In the genomic region with DNA sequence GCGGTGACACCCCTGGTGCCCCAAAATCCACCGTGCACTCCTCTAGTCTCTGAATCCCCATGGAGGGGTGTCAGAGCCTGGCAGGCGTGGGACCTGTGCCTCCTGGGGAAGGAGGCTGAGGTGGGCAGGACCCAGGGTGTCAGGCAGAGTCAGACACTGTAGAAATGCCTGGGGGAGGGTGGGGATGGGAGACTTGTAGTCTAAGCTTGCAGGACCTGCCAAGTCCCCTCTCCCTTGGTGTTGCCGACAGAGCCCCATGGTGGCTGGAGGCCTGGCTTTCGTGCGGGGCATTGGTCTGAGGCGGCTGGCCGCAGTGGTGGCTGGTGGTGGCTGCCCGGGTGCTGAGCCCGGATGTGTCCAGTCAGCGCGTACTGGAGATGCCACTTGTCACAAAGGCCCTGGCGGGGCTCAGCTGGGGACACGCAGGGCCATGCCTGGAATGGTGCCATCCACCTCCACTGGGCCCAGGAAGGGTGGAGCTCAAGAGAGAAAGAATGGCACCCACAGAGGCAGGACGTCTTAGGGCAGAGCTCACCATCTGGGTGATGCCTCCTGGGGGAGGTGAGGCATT, we compare ENCODE assay signal across 14 cellular contexts.
DNase-seq lines count a peak whose midpoint lies in the region; ATAC-seq, FAIRE-seq and TF ChIP-seq lines count a peak whose summit lies in the region.
"Had no signal": no experiment of that assay in that cellular context is flagged by ENCODE, and none has a peak within 500 bp of the region (broad histone marks: within the 10 kb centered on the region; RNA-seq: fewer than 3 reads in every experiment).

No MANE protein-coding gene starts in this region.

- no peak overlapping the region for H3K27ac Mint-ChIP-seq in activated T-cell treated with anti-CD3 and anti-CD28 coated beads, Interleukin-2, amount 50 U/mL, for 24 hours
- H3K27ac Mint-ChIP-seq in activated T-cell treated with anti-CD3 and anti-CD28 coated beads, Interleukin-2, amount 50 U/mL, for 72 hours, result no peak overlapping the region
- H3K27ac Mint-ChIP-seq in stimulated activated naive CD8-positive, alpha-beta T cell treated with anti-CD3 and anti-CD28 coated beads, Interleukin-15, amount 100 ng/mL, for 72 hours, result no peak overlapping the region
- H3K27ac Mint-ChIP-seq: CD4-positive, CD25-positive, alpha-beta regulatory T cell had no signal

- H3K4me3 ChIP-seq in kidney (ENCODE audit: low read length in 2 of 2) (no peak overlapping the region), upper lobe of left lung (no peak overlapping the region), colonic mucosa (no peak overlapping the region), osteoblast (ENCODE audit: insufficient read depth, low read length) (no peak overlapping the region)
- H3K4me3 ChIP-seq: BLaER1 treated with 17β-estradiol and CSF1 and Interleukin-3, amounts not matched to agents 10 nM and 100 nM; HAP-1 had no signal

- no peak overlapping the region for H2AFZ ChIP-seq in osteoblast (ENCODE audit: low read length)

- H3K27me3 ChIP-seq in upper lobe of left lung (no peaks in the 10 kb centered on the region), colonic mucosa (no peaks in the 10 kb centered on the region), osteoblast (ENCODE audit: insufficient read depth, low read length) (peaks cover 8% of the 10 kb centered on the region)
- H3K27me3 ChIP-seq: BLaER1 treated with 17β-estradiol and CSF1 and Interleukin-3, amounts not matched to agents 10 nM and 100 nM had no signal

- no peak overlapping the region for H3K9ac ChIP-seq in kidney (ENCODE audit: low read length in 2 of 2)
- H3K9ac ChIP-seq in colonic mucosa (ENCODE audit: low read depth in 2 of 2, low read length in 2 of 2), result no peak overlapping the region
- H3K9ac ChIP-seq: BLaER1 treated with 17β-estradiol and CSF1 and Interleukin-3, amounts not matched to agents 10 nM and 100 nM had no signal

- H3K79me2 ChIP-seq in osteoblast (ENCODE audit: insufficient read depth, low read length), result no peaks in the 10 kb centered on the region

- no peaks in the 10 kb centered on the region for H3K9me3 Mint-ChIP-seq in activated T-cell treated with anti-CD3 and anti-CD28 coated beads, Interleukin-2, amount 50 U/mL, for 24 hours
- no peaks in the 10 kb centered on the region for H3K9me3 Mint-ChIP-seq in activated T-cell treated with anti-CD3 and anti-CD28 coated beads, Interleukin-2, amount 50 U/mL, for 72 hours
- no peaks in the 10 kb centered on the region for H3K9me3 Mint-ChIP-seq in stimulated activated naive CD8-positive, alpha-beta T cell treated with anti-CD3 and anti-CD28 coated beads, Interleukin-15, amount 100 ng/mL, for 72 hours
- H3K9me3 Mint-ChIP-seq: CD4-positive, CD25-positive, alpha-beta regulatory T cell had no signal

- 67 to 89% methylated on average over 3 to 15 of the region's 15 CpGs for WGBS in upper lobe of left lung, 2 donors

- no peak for ATAC-seq in activated T-cell treated with anti-CD3 and anti-CD28 coated beads, Interleukin-2, amount 50 U/mL, for 72 hours (replicated peaks in 1 of 2)
- ATAC-seq in sciatic nerve, result no peak
- ATAC-seq in upper lobe of left lung (ENCODE audit: low FRiP score in 2 of 2), result peak; percentile 8 to 16
- ATAC-seq in stimulated activated naive CD8-positive, alpha-beta T cell treated with anti-CD3 and anti-CD28 coated beads, Interleukin-15, amount 100 ng/mL, for 72 hours, result no peak

- H3K36me3 ChIP-seq in kidney (ENCODE audit: control insufficient read depth in 1 of 2, insufficient read depth in 2 of 2, low read length in 2 of 2) (no peaks in the 10 kb centered on the region), upper lobe of left lung (no peaks in the 10 kb centered on the region), colonic mucosa (no peaks in the 10 kb centered on the region), osteoblast (ENCODE audit: insufficient read depth, low read length) (no peaks in the 10 kb centered on the region)
- H3K36me3 ChIP-seq: BLaER1 treated with 17β-estradiol and CSF1 and Interleukin-3, amounts not matched to agents 10 nM and 100 nM; HAP-1 had no signal

- no peaks in the 10 kb centered on the region for H3K27me3 Mint-ChIP-seq in activated T-cell treated with anti-CD3 and anti-CD28 coated beads, Interleukin-2, amount 50 U/mL, for 24 hours
- peaks cover 6% of the 10 kb centered on the region for H3K27me3 Mint-ChIP-seq in activated T-cell treated with anti-CD3 and anti-CD28 coated beads, Interleukin-2, amount 50 U/mL, for 72 hours (ENCODE audit: low read depth)
- H3K27me3 Mint-ChIP-seq in stimulated activated naive CD8-positive, alpha-beta T cell treated with anti-CD3 and anti-CD28 coated beads, Interleukin-15, amount 100 ng/mL, for 72 hours, result no peaks in the 10 kb centered on the region
- H3K27me3 Mint-ChIP-seq: CD4-positive, CD25-positive, alpha-beta regulatory T cell had no signal

- H3K4me3 Mint-ChIP-seq in activated T-cell treated with anti-CD3 and anti-CD28 coated beads, Interleukin-2, amount 50 U/mL, for 24 hours, result no peak overlapping the region
- H3K4me3 Mint-ChIP-seq in activated T-cell treated with anti-CD3 and anti-CD28 coated beads, Interleukin-2, amount 50 U/mL, for 72 hours, result no peak overlapping the region
- H3K4me3 Mint-ChIP-seq in stimulated activated naive CD8-positive, alpha-beta T cell treated with anti-CD3 and anti-CD28 coated beads, Interleukin-15, amount 100 ng/mL, for 72 hours, result no peak overlapping the region
- H3K4me3 Mint-ChIP-seq: CD4-positive, CD25-positive, alpha-beta regulatory T cell had no signal

- TF ChIP-seq POLR2A in upper lobe of left lung (IDR thresholded peaks at IDR 0.05), result no peak

- H3K27ac ChIP-seq in kidney (ENCODE audit: low read depth in 2 of 2, low read length in 2 of 2) (no peak overlapping the region), upper lobe of left lung (no peak overlapping the region), colonic mucosa (no peak overlapping the region), osteoblast (ENCODE audit: low read depth, low read length) (no peak overlapping the region)
- H3K27ac ChIP-seq: 22Rv1; BLaER1 treated with 17β-estradiol and CSF1 and Interleukin-3, amounts not matched to agents 10 nM and 100 nM had no signal

- TF ChIP-seq CTCF in kidney (IDR thresholded peaks at IDR 0.05; ENCODE audit: borderline replicate concordance, extremely low read depth, insufficient read depth) (no peak), upper lobe of left lung (IDR thresholded peaks at IDR 0.05) (no peak), colonic mucosa (IDR thresholded peaks at IDR 0.05) (no peak), osteoblast (IDR thresholded peaks at IDR 0.05; ENCODE audit: extremely low read depth, low read depth, low read length) (no peak)

- H3K9me3 ChIP-seq in kidney (ENCODE audit: control insufficient read depth in 1 of 2, low read length in 2 of 2) (no peaks in the 10 kb centered on the region), upper lobe of left lung (no peaks in the 10 kb centered on the region), colonic mucosa (no peaks in the 10 kb centered on the region), osteoblast (ENCODE audit: low read depth, low read length) (no peaks in the 10 kb centered on the region)
- H3K9me3 ChIP-seq: BLaER1 treated with 17β-estradiol and CSF1 and Interleukin-3, amounts not matched to agents 10 nM and 100 nM; HAP-1 had no signal

- no peaks in the 10 kb centered on the region for H4K20me1 ChIP-seq in osteoblast (ENCODE audit: insufficient read depth, low read length)
- H4K20me1 ChIP-seq: BLaER1 treated with 17β-estradiol and CSF1 and Interleukin-3, amounts not matched to agents 10 nM and 100 nM had no signal

- intact Hi-C loops in kidney (cut with DNase I), result no loop called here
- intact Hi-C loops in sciatic nerve (cut with DNase I), result no loop called here
- intact Hi-C loops in colonic mucosa (cut with DNase I), result no loop called here

- no peaks in the 10 kb centered on the region for H3K36me3 Mint-ChIP-seq in activated T-cell treated with anti-CD3 and anti-CD28 coated beads, Interleukin-2, amount 50 U/mL, for 24 hours (ENCODE audit: low read depth)
- no peaks in the 10 kb centered on the region for H3K36me3 Mint-ChIP-seq in activated T-cell treated with anti-CD3 and anti-CD28 coated beads, Interleukin-2, amount 50 U/mL, for 72 hours (ENCODE audit: insufficient read depth in 2 of 2)
- H3K36me3 Mint-ChIP-seq: CD4-positive, CD25-positive, alpha-beta regulatory T cell had no signal

- peak; percentile 11 for DNase-seq in activated T-cell treated with anti-CD3 and anti-CD28 coated beads, Interleukin-2, amount 50 U/mL, for 24 hours
- DNase-seq in activated T-cell treated with anti-CD3 and anti-CD28 coated beads, Interleukin-2, amount 50 U/mL, for 72 hours, result no peak
- DNase-seq in kidney, result peak; percentile 64
- DNase-seq in sciatic nerve (ENCODE audit: low spot score), result peak; percentile 43
- DNase-seq in upper lobe of left lung, result peak in 1 of 2 donors; percentile 67
- DNase-seq in colonic mucosa, result no peak
- DNase-seq in stimulated activated naive CD8-positive, alpha-beta T cell treated with anti-CD3 and anti-CD28 coated beads, Interleukin-15, amount 100 ng/mL, for 72 hours, result no peak
- no peak for DNase-seq in osteoblast (ENCODE audit: insufficient read length, low spot score, missing footprints)
- DNase-seq: ACHN; CD4-positive, CD25-positive, alpha-beta regulatory T cell had no signal

- no peaks in the 10 kb centered on the region for H3K4me1 Mint-ChIP-seq in activated T-cell treated with anti-CD3 and anti-CD28 coated beads, Interleukin-2, amount 50 U/mL, for 24 hours (ENCODE audit: low read depth)
- H3K4me1 Mint-ChIP-seq in activated T-cell treated with anti-CD3 and anti-CD28 coated beads, Interleukin-2, amount 50 U/mL, for 72 hours (ENCODE audit: low read depth), result no peaks in the 10 kb centered on the region
- no peaks in the 10 kb centered on the region for H3K4me1 Mint-ChIP-seq in stimulated activated naive CD8-positive, alpha-beta T cell treated with anti-CD3 and anti-CD28 coated beads, Interleukin-15, amount 100 ng/mL, for 72 hours
- H3K4me1 Mint-ChIP-seq: CD4-positive, CD25-positive, alpha-beta regulatory T cell had no signal

- TF ChIP-seq EP300 in upper lobe of left lung (IDR thresholded peaks at IDR 0.05), result no peak

- H3K4me1 ChIP-seq in kidney (ENCODE audit: control insufficient read depth in 1 of 2, insufficient read depth in 1 of 2, low read depth in 1 of 2, low read length in 2 of 2) (no peaks in the 10 kb centered on the region), upper lobe of left lung (no peaks in the 10 kb centered on the region), colonic mucosa (no peaks in the 10 kb centered on the region), osteoblast (ENCODE audit: insufficient read depth, low read length) (peaks cover 6% of the 10 kb centered on the region)
- H3K4me1 ChIP-seq: HAP-1 had no signal

- H3K4me2 ChIP-seq in osteoblast (ENCODE audit: insufficient read depth, low read length), result no peak overlapping the region
- H3K4me2 ChIP-seq: BLaER1 treated with 17β-estradiol and CSF1 and Interleukin-3, amounts not matched to agents 10 nM and 100 nM had no signal

- no peak for FAIRE-seq in kidney (lab: Jason Lieb, UNC)
- FAIRE-seq: H1 had no signal

Comparison
In these comparisons a context has a peak if more than half of its experiments do, and no peak if none do; other contexts are left out.
1. DNase-seq: peak in activated T-cell treated with anti-CD3 and anti-CD28 coated beads, Interleukin-2, amount 50 U/mL, for 24 hours (single experiment), kidney (single experiment) and sciatic nerve (single experiment); none in activated T-cell treated with anti-CD3 and anti-CD28 coated beads, Interleukin-2, amount 50 U/mL, for 72 hours (0 of 2), colonic mucosa (single experiment), stimulated activated naive CD8-positive, alpha-beta T cell treated with anti-CD3 and anti-CD28 coated beads, Interleukin-15, amount 100 ng/mL, for 72 hours (0 of 2) and osteoblast (single experiment).
2. ATAC-seq: peak in upper lobe of left lung (2 of 2); none in activated T-cell treated with anti-CD3 and anti-CD28 coated beads, Interleukin-2, amount 50 U/mL, for 72 hours (0 of 2), sciatic nerve (single experiment) and stimulated activated naive CD8-positive, alpha-beta T cell treated with anti-CD3 and anti-CD28 coated beads, Interleukin-15, amount 100 ng/mL, for 72 hours (single experiment).